Comparison of ENCODE assay signal across 13 cellular contexts in genomic region chr1:51514733-51515132, GRCh38. TPM values are rescaled to one million over a fixed set of nuclear protein-coding genes. Genes with fewer than 3 reads are reported as not detected.
DNase-seq lines count a peak whose midpoint lies in the region; ATAC-seq and TF ChIP-seq lines count a peak whose summit lies in the region.
"Had no signal": no experiment of that assay in that cellular context is flagged by ENCODE, and none has a peak within 500 bp of the region (broad histone marks: within the 10 kb centered on the region; RNA-seq: fewer than 3 reads in every experiment).

No MANE protein-coding gene starts in this region.

- peaks cover 63% of the 10 kb centered on the region for H4K20me1 ChIP-seq in SK-N-SH (ENCODE audit: insufficient read depth)

- ATAC-seq in SK-N-SH treated with all-trans-retinoic acid at 6 μM for 48 hours: no peak
- no peak for ATAC-seq in Panc1
- no peak for ATAC-seq in stimulated activated effector memory CD8-positive, alpha-beta T cell treated with anti-CD3 and anti-CD28 coated beads, Interleukin-12 subunit alpha, Interleukin-12 subunit beta, amount 100 ng/mL, for 72 hours
- no peak for ATAC-seq in GM19023 (IDR thresholded peaks at IDR 0.05; ENCODE audit: unreplicated experiment)
- ATAC-seq: left lobe of liver had no signal

- H3K4me2 ChIP-seq in SK-N-SH: peak overlapping the region; percentile 95; the same call in 1 of the 2 replicates

- H3K27ac ChIP-seq in SK-N-SH (ENCODE audit: low read depth in 2 of 2, low read length in 1 of 2) (peak overlapping the region in 1 of 2 experiments; percentile 12; a peak in 2 of 4 replicates), Panc1 (ENCODE audit: low read length) (peak overlapping the region; percentile 64)

- H3K9me3 ChIP-seq in SK-N-SH (no peaks in the 10 kb centered on the region), Panc1 (ENCODE audit: control insufficient read depth, insufficient read depth, low read depth, low read length) (no peaks in the 10 kb centered on the region), Caco-2 (no peaks in the 10 kb centered on the region)
- H3K9me3 ChIP-seq: HAP-1 had no signal

- H3K27me3 Mint-ChIP-seq in Caco-2 (ENCODE audit: insufficient read depth, unreplicated experiment): no peaks in the 10 kb centered on the region

- CTCF ChIA-PET in SK-N-SH (lab: Yijun Ruan, JAX) (no interaction called here), Panc1 (lab: Charles Lee) (no interaction called here), Caco-2 (lab: Charles Lee) (no interaction called here)

- TF ChIP-seq EP300 in SK-N-SH (IDR thresholded peaks at IDR 0.05; ENCODE audit: borderline replicate concordance in 1 of 2, low read depth in 1 of 2, low read length in 1 of 2): no peak

- H3K36me3 Mint-ChIP-seq in stimulated activated effector memory CD8-positive, alpha-beta T cell treated with anti-CD3 and anti-CD28 coated beads, Interleukin-12 subunit alpha, Interleukin-12 subunit beta, amount 100 ng/mL, for 72 hours: peaks cover 17% of the 10 kb centered on the region
- peaks cover 9% of the 10 kb centered on the region for H3K36me3 Mint-ChIP-seq in Caco-2 (ENCODE audit: insufficient read depth, unreplicated experiment)

- H2AFZ ChIP-seq in SK-N-SH (ENCODE audit: low read depth): no peak overlapping the region

- H3F3A ChIP-seq in SK-N-SH (replicated peaks; ENCODE audit: insufficient read depth): peaks cover 5% of the 10 kb centered on the region

- in situ Hi-C loops in Panc1 (cut with HindIII; ENCODE audit: low pct_unique_long_range_greater_than_20kb, low sequenced_read_pairs): no loop called here

- BruUV-seq in Panc1 (replicated peaks; lab: Mats Ljungman, UMichigan) (no TSS peak), Caco-2 (replicated peaks; lab: Mats Ljungman, UMichigan) (no TSS peak)

- TF ChIP-seq RAD21 in SK-N-SH (IDR thresholded peaks at IDR 0.05; ENCODE audit: low read length): no peak

- H3K4me3 ChIP-seq in SK-N-SH (ENCODE audit: low read depth in 2 of 2, low read length in 1 of 2) (no peak overlapping the region), Panc1 (ENCODE audit: low read depth in 2 of 2, low read length in 2 of 2) (no peak overlapping the region), fibroblast of villous mesenchyme (ENCODE audit: low read depth, low read length) (peak overlapping the region; percentile 0), Caco-2 (ENCODE audit: low read depth, low read length) (no peak overlapping the region)
- H3K4me3 ChIP-seq: HAP-1 had no signal

- no peaks in the 10 kb centered on the region for H3K27me3 ChIP-seq in SK-N-SH (ENCODE audit: insufficient read depth)
- no peaks in the 10 kb centered on the region for H3K27me3 ChIP-seq in Panc1 (ENCODE audit: control insufficient read depth, insufficient read depth, low read length)
- H3K27me3 ChIP-seq in Caco-2 (replicated peaks; ENCODE audit: control insufficient read depth, insufficient read depth, low read length): no peaks in the 10 kb centered on the region

- no peak overlapping the region for H3K9ac ChIP-seq in SK-N-SH

- TF ChIP-seq CTCF in SK-N-SH (IDR thresholded peaks at IDR 0.05): no peak
- TF ChIP-seq CTCF in Panc1 (IDR thresholded peaks at IDR 0.05): no peak
- TF ChIP-seq CTCF in fibroblast of villous mesenchyme (IDR thresholded peaks at IDR 0.05; ENCODE audit: insufficient read depth, low read depth, low read length): no peak
- TF ChIP-seq CTCF in Caco-2 (IDR thresholded peaks at IDR 0.05; ENCODE audit: insufficient read depth in 1 of 2, low read depth in 1 of 2, low read length in 1 of 2, severe bottlenecking in 1 of 2, unreplicated experiment in 1 of 2): no peak

- no peaks in the 10 kb centered on the region for H3K9me3 Mint-ChIP-seq in stimulated activated effector memory CD8-positive, alpha-beta T cell treated with anti-CD3 and anti-CD28 coated beads, Interleukin-12 subunit alpha, Interleukin-12 subunit beta, amount 100 ng/mL, for 72 hours
- H3K9me3 Mint-ChIP-seq in Caco-2 (ENCODE audit: unreplicated experiment): no peaks in the 10 kb centered on the region

- H3K36me3 ChIP-seq in SK-N-SH (replicated peaks in 1 of 2; ENCODE audit: control insufficient read depth in 1 of 2, insufficient read depth in 2 of 2, low read length in 1 of 2) (no peaks in the 10 kb centered on the region), Panc1 (ENCODE audit: control insufficient read depth, insufficient read depth, low read length) (no peaks in the 10 kb centered on the region; the same call in 1 of the 2 replicates), Caco-2 (ENCODE audit: control insufficient read depth, insufficient read depth, low read length) (no peaks in the 10 kb centered on the region)
- H3K36me3 ChIP-seq: HAP-1 had no signal

- H3K4me1 ChIP-seq in SK-N-SH (ENCODE audit: control insufficient read depth in 1 of 2, insufficient read depth in 2 of 2, low read depth in 1 of 2, low read length in 1 of 2): peaks cover 10 to 19% of the 10 kb centered on the region in 2 experiments; a peak in 3 of 4 replicates
- peaks cover 43% of the 10 kb centered on the region for H3K4me1 ChIP-seq in Panc1 (ENCODE audit: control insufficient read depth, insufficient read depth, low read length)
- peaks cover 21% of the 10 kb centered on the region for H3K4me1 ChIP-seq in Caco-2

- POLR2A ChIA-PET in SK-N-SH (lab: Yijun Ruan, JAX): no interaction called here
- POLR2A ChIA-PET in Panc1 (lab: Charles Lee): no interaction called here
- POLR2A ChIA-PET in Caco-2 (lab: Charles Lee): no interaction called here

- H3K79me2 ChIP-seq in SK-N-SH (ENCODE audit: insufficient read depth): peaks cover 90% of the 10 kb centered on the region

- H3K27ac Mint-ChIP-seq in stimulated activated effector memory CD8-positive, alpha-beta T cell treated with anti-CD3 and anti-CD28 coated beads, Interleukin-12 subunit alpha, Interleukin-12 subunit beta, amount 100 ng/mL, for 72 hours: peak overlapping the region; percentile 93
- no peak overlapping the region for H3K27ac Mint-ChIP-seq in Caco-2 (ENCODE audit: unreplicated experiment)

- intact Hi-C loops in Panc1 (cut with micrococcal nuclease; ENCODE audit: unreplicated experiment) (no loop called here), Caco-2 (cut with micrococcal nuclease; ENCODE audit: unreplicated experiment) (no loop called here)

- DNase-seq in SK-N-SH (no peak), Panc1 (ENCODE audit: low read depth, low spot score) (no peak), fibroblast of villous mesenchyme (ENCODE audit: low read depth) (no peak), Caco-2 (no peak)
- DNase-seq in stimulated activated effector memory CD8-positive, alpha-beta T cell treated with anti-CD3 and anti-CD28 coated beads, Interleukin-12 subunit alpha, Interleukin-12 subunit beta, amount 100 ng/mL, for 72 hours (ENCODE audit: low spot score in 2 of 2): no peak
- no peak for DNase-seq in stimulated activated CD4-positive, alpha-beta T cell treated with anti-CD3 and anti-CD28 coated beads, Interleukin-4, amount 100 ng/mL, for 1 hour
- DNase-seq: cortex of kidney; NCI-H748 treated with DMSO at 0.1 percent for 48 hours; stimulated activated CD4-positive, alpha-beta T cell treated with anti-CD3 and anti-CD28 coated beads, Interleukin-4, amount 100 ng/mL, for 4 hours had no signal

- no peaks in the 10 kb centered on the region for H3K9me2 ChIP-seq in SK-N-SH

- 92% methylated on average over 2 of the region's 2 CpGs for WGBS in SK-N-SH (ENCODE audit: low lambda C conversion rate)

- peak overlapping the region; percentile 84 for H3K4me3 Mint-ChIP-seq in stimulated activated effector memory CD8-positive, alpha-beta T cell treated with anti-CD3 and anti-CD28 coated beads, Interleukin-12 subunit alpha, Interleukin-12 subunit beta, amount 100 ng/mL, for 72 hours
- H3K4me3 Mint-ChIP-seq in Caco-2 (ENCODE audit: unreplicated experiment): no peak overlapping the region

- H3K4me1 Mint-ChIP-seq in stimulated activated effector memory CD8-positive, alpha-beta T cell treated with anti-CD3 and anti-CD28 coated beads, Interleukin-12 subunit alpha, Interleukin-12 subunit beta, amount 100 ng/mL, for 72 hours: peaks cover 60% of the 10 kb centered on the region
- peaks cover 9% of the 10 kb centered on the region for H3K4me1 Mint-ChIP-seq in Caco-2 (ENCODE audit: low read depth, unreplicated experiment)

TF ChIP-seq in SK-N-SH, 30 proteins besides CTCF, POLR2A, EP300 and RAD21:
- no peak for TF ChIP-seq NRF1 (IDR thresholded peaks at IDR 0.05; ENCODE audit: low read depth, low read length)

TF ChIP-seq in SK-N-SH treated with all-trans-retinoic acid at 6 μM for 48 hours, 23 proteins besides CTCF, POLR2A, EP300 and RAD21 (continues in another document):
- no peak for TF ChIP-seq BACH2 (CRISPR knock-in tag; IDR thresholded peaks at IDR 0.05; ENCODE audit: borderline replicate concordance)
- no peak for TF ChIP-seq POU6F1 (CRISPR knock-in tag; IDR thresholded peaks at IDR 0.05; ENCODE audit: borderline replicate concordance, low read depth)
- TF ChIP-seq ESRRG (CRISPR knock-in tag; IDR thresholded peaks at IDR 0.05): no peak
- no peak for TF ChIP-seq CSDC2 (CRISPR knock-in tag; IDR thresholded peaks at IDR 0.05)

RNA-seq across cellular contexts. Expression of gene EPS15, which starts 4.3 kb away (rescaled TPM):
- polyA plus RNA-seq in SK-N-SH (2012; rRNA removed): 17.0 and 23.1 TPM in 2 replicates
- 25.7 and 29.7 TPM in 2 replicates for polyA plus RNA-seq in SK-N-SH (2012; cell fraction: cytosol; rRNA removed)
- 14.2 and 41.4 TPM in 2 replicates for polyA plus RNA-seq in SK-N-SH (2012; cell fraction: nucleus; rRNA removed)
- total RNA-seq in Panc1 (2021; ENCODE audit: unreplicated experiment): 54.4 TPM
- 15.4 TPM for polyA plus RNA-seq in Panc1 (2012; ENCODE audit: insufficient read length)
- 47.4 and 58.7 TPM in 2 replicates for total RNA-seq in fibroblast of villous mesenchyme
- total RNA-seq in Caco-2 (2022): 39.2 and 41.5 TPM in 2 replicates
